In genomic region chr22:23180301-23180892, GRCh38 we compare ENCODE assay signal across 8 cellular contexts. TPM values are rescaled to one million over a fixed set of nuclear protein-coding genes. Genes with fewer than 3 reads are reported as not detected.
DNase-seq lines count a peak whose midpoint lies in the region; ATAC-seq and TF ChIP-seq lines count a peak whose summit lies in the region.

Gene BCR (plus strand): TSS chr22:23180509. CDS start chr22:23180961, 452 bp downstream.

- peak; percentile 95 for DNase-seq in H7
- peak; percentile 69 to 72 for DNase-seq in activated T-cell treated with anti-CD3 and anti-CD28 coated beads, Interleukin-2, amount 50 U/mL, for 72 hours
- DNase-seq in stimulated activated naive CD4-positive, alpha-beta T cell treated with Interleukin-2 at 50 U/mL for 16 hours (lab: John Stamatoyannopoulos, UW), result peak; percentile 55

- H3K9me3 ChIP-seq in OCI-LY3 (ENCODE audit: insufficient read depth, low read length) (peaks cover 13% of the 10 kb centered on the region; the same call in 1 of the 2 replicates), mononuclear cell (ENCODE audit: low read depth, low read length) (no peaks in the 10 kb centered on the region)

- ATAC-seq in activated T-cell treated with anti-CD3 and anti-CD28 coated beads, Interleukin-2, amount 50 U/mL, for 72 hours (replicated peaks in 1 of 2), result peak; percentile 57 to 66
- ATAC-seq in esophagus mucosa (peak; percentile 54), HG03159 (IDR thresholded peaks at IDR 0.05; ENCODE audit: unreplicated experiment) (no peak)

- H3K9ac ChIP-seq in OCI-LY3 (ENCODE audit: low read length), result peak within 1 kb of the TSS; percentile 19

- peak within 1 kb of the TSS; percentile 29; the same call in 1 of the 2 replicates for H2AFZ ChIP-seq in OCI-LY3 (ENCODE audit: low read depth, low read length)

- H3K27ac ChIP-seq in C4-2B (peak within 1 kb of the TSS; percentile 69), OCI-LY3 (ENCODE audit: low read length) (no peak within 1 kb of the TSS)

- H3K4me2 ChIP-seq in OCI-LY3 (ENCODE audit: low read length), result peak within 1 kb of the TSS; percentile 76

- peaks cover 8% of the 10 kb centered on the region; the same call in 1 of the 2 replicates for H3K4me1 ChIP-seq in OCI-LY3 (ENCODE audit: low read length)
- peaks cover 62% of the 10 kb centered on the region for H3K4me1 ChIP-seq in mononuclear cell (ENCODE audit: insufficient read depth, low read length)

- H3K4me3 ChIP-seq in H7 (ENCODE audit: insufficient read depth, low read depth, low read length), result peak within 1 kb of the TSS; percentile 90
- H3K4me3 ChIP-seq in OCI-LY3 (ENCODE audit: low read length), result peak within 1 kb of the TSS; percentile 77
- H3K4me3 ChIP-seq in mononuclear cell (ENCODE audit: low read length), result peak within 1 kb of the TSS; percentile 53

- peaks cover 10% of the 10 kb centered on the region for H3K27me3 ChIP-seq in H7 (ENCODE audit: control insufficient read depth, insufficient read depth, low read length)
- H3K27me3 ChIP-seq in OCI-LY3 (ENCODE audit: low read depth, low read length), result no peaks in the 10 kb centered on the region
- H3K27me3 ChIP-seq in mononuclear cell (ENCODE audit: insufficient read depth, low read length), result no peaks in the 10 kb centered on the region

- H3K36me3 Mint-ChIP-seq in activated T-cell treated with anti-CD3 and anti-CD28 coated beads, Interleukin-2, amount 50 U/mL, for 72 hours (ENCODE audit: insufficient read depth in 2 of 2), result peaks cover 1 to 6% of the 10 kb centered on the region in 2 donors

- TF ChIP-seq CTCF in C4-2B (conservative IDR thresholded peaks at IDR 0.05), result no peak
- peak; percentile 20; the same call in 1 of the 2 replicates for TF ChIP-seq CTCF in OCI-LY3 (IDR thresholded peaks at IDR 0.05; ENCODE audit: low read depth, low read length)

- H3K4me1 Mint-ChIP-seq in activated T-cell treated with anti-CD3 and anti-CD28 coated beads, Interleukin-2, amount 50 U/mL, for 72 hours (ENCODE audit: low read depth), result peaks cover 61% of the 10 kb centered on the region

- H3K9me3 Mint-ChIP-seq in activated T-cell treated with anti-CD3 and anti-CD28 coated beads, Interleukin-2, amount 50 U/mL, for 72 hours, result no peaks in the 10 kb centered on the region

- no peaks in the 10 kb centered on the region for H3K79me2 ChIP-seq in OCI-LY3 (ENCODE audit: low read length)

- H3K27ac Mint-ChIP-seq in activated T-cell treated with anti-CD3 and anti-CD28 coated beads, Interleukin-2, amount 50 U/mL, for 72 hours, result peak within 1 kb of the TSS; percentile 13

- no peaks in the 10 kb centered on the region for H3K27me3 Mint-ChIP-seq in activated T-cell treated with anti-CD3 and anti-CD28 coated beads, Interleukin-2, amount 50 U/mL, for 72 hours (ENCODE audit: low read depth)

- H3K36me3 ChIP-seq in H7 (replicated peaks; ENCODE audit: control insufficient read depth, insufficient read depth, low read length) (peaks cover 1% of the 10 kb centered on the region; the same call in 1 of the 2 replicates), OCI-LY3 (replicated peaks; ENCODE audit: low read depth, low read length) (no peaks in the 10 kb centered on the region)

- peak within 1 kb of the TSS; percentile 92 for H3K4me3 Mint-ChIP-seq in activated T-cell treated with anti-CD3 and anti-CD28 coated beads, Interleukin-2, amount 50 U/mL, for 72 hours

- H4K20me1 ChIP-seq in OCI-LY3 (ENCODE audit: insufficient read depth, low read length), result 0 out of 2 replicates have a peak, but pooled peaks cover 6% of the 10 kb centered on the region

RNA-seq across cellular contexts. Expression of gene BCR, which starts in this region (rescaled TPM):
- total RNA-seq in H7 (2014; rRNA removed; shearing (Covaris generic)), result 84.7 and 89.1 TPM in 2 replicates
- total RNA-seq in activated T-cell treated with anti-CD3 and anti-CD28 coated beads, Interleukin-2, amount 50 U/mL, for 72 hours, result 10 to 100 TPM; 40.3 to 50.0 TPM
- total RNA-seq in esophagus mucosa (39.7 TPM), mononuclear cell (59.5 TPM)
